33 cellular contexts compared by ENCODE assay signal in the genomic region with DNA sequence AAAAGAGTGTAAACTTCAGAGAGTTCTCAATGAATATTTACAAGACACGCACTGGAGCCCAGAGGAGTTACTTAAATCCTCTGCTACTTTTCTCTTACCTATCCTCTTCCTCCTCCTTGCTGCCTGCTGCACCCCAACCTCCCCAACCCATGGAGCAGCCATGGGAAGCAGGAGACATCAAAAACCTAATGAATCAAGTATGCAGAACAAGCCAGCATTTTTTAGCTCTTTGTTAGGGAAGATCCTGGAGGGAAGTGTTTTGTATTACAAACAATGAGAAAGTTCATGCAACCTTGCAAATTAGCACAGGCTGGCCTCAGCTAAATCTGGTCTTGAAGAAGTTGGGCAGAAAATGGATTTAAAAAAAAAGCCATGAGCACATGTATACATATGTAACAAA.
"Had no signal": no experiment of that assay in that cellular context is flagged by ENCODE, and none has a peak within 500 bp of the region (broad histone marks: within the 10 kb centered on the region; RNA-seq: fewer than 3 reads in every experiment).

No MANE protein-coding gene starts in this region.

- H3K4me1 Mint-ChIP-seq: activated naive CD4-positive, alpha-beta T cell treated with anti-CD3 and anti-CD28 coated beads, Interleukin-2, amount 10 ng/mL, durations not matched to agents 7 days and 5 days; activated naive CD8-positive, alpha-beta T cell treated with anti-CD3 and anti-CD28 coated beads, Interleukin-2, amount 10 ng/mL, durations not matched to agents 7 days and 5 days; immature natural killer cell; mesothelial cell of epicardium; naive B cell had no signal

- H3K9ac ChIP-seq: parathyroid adenoma had no signal

- H3K4me3 Mint-ChIP-seq: activated CD4-positive, alpha-beta memory T cell treated with anti-CD3 and anti-CD28 coated beads for 36 hours; activated naive CD4-positive, alpha-beta T cell treated with anti-CD3 and anti-CD28 coated beads, Interleukin-2, amount 10 ng/mL, durations not matched to agents 7 days and 5 days; activated naive CD8-positive, alpha-beta T cell treated with anti-CD3 and anti-CD28 coated beads, Interleukin-2, amount 10 ng/mL, durations not matched to agents 7 days and 5 days; activated T-helper 1 cell treated with anti-CD3 and anti-CD28 coated beads, Interleukin-12 subunit alpha, Interleukin-12 subunit beta, Interleukin-2, Interleukin-4 antibody, amounts not matched to agents 30 ng/mL and 10 ng/mL and 1 ng/mL, durations not matched to agents 14 hours and 24 hours and 36 hours; immature natural killer cell; mesothelial cell of epicardium; naive B cell; T-helper 1 cell treated with Interleukin-12 subunit alpha and Interleukin-12 subunit beta and Interleukin-4 antibody, amounts not matched to agents 30 μg/mL and 1 μg/mL, for 36 hours had no signal

- H3K79me2 ChIP-seq: parathyroid adenoma had no signal

- H3K9me3 ChIP-seq: psoas muscle, right atrium auricular region, suprapubic skin, tibial artery had no signal

- H3K4me1 ChIP-seq: heart left ventricle, parathyroid adenoma, psoas muscle, right atrium auricular region, suprapubic skin, tibial artery had no signal

- H3K4me2 ChIP-seq: smooth muscle cell had no signal

- H3K36me3 Mint-ChIP-seq: activated CD4-positive, alpha-beta memory T cell treated with anti-CD3 and anti-CD28 coated beads for 36 hours; activated naive CD4-positive, alpha-beta T cell treated with anti-CD3 and anti-CD28 coated beads, Interleukin-2, amount 10 ng/mL, durations not matched to agents 7 days and 5 days; activated naive CD8-positive, alpha-beta T cell treated with anti-CD3 and anti-CD28 coated beads, Interleukin-2, amount 10 ng/mL, durations not matched to agents 7 days and 5 days; immature natural killer cell; mesothelial cell of epicardium; naive B cell had no signal

- H3K27me3 Mint-ChIP-seq: activated naive CD4-positive, alpha-beta T cell treated with anti-CD3 and anti-CD28 coated beads, Interleukin-2, amount 10 ng/mL, durations not matched to agents 7 days and 5 days; activated naive CD8-positive, alpha-beta T cell treated with anti-CD3 and anti-CD28 coated beads, Interleukin-2, amount 10 ng/mL, durations not matched to agents 7 days and 5 days had no signal

- H3K27ac ChIP-seq: brain microvascular endothelial cell, heart left ventricle, parathyroid adenoma, psoas muscle, right atrium auricular region, suprapubic skin, tibial artery, VCaP had no signal

- H3K4me3 ChIP-seq: heart left ventricle, psoas muscle, right atrium auricular region, smooth muscle cell, suprapubic skin, tibial artery had no signal

- H3K36me3 ChIP-seq: brain microvascular endothelial cell, heart left ventricle, right atrium auricular region, suprapubic skin, tibial artery had no signal

- H3K27me3 ChIP-seq: brain microvascular endothelial cell, heart left ventricle, right atrium auricular region, suprapubic skin, tibial artery had no signal

- H3K27ac Mint-ChIP-seq: activated CD4-positive, alpha-beta memory T cell treated with anti-CD3 and anti-CD28 coated beads for 36 hours; activated naive CD4-positive, alpha-beta T cell treated with anti-CD3 and anti-CD28 coated beads, Interleukin-2, amount 10 ng/mL, durations not matched to agents 7 days and 5 days; activated naive CD8-positive, alpha-beta T cell treated with anti-CD3 and anti-CD28 coated beads, Interleukin-2, amount 10 ng/mL, durations not matched to agents 7 days and 5 days; activated T-helper 1 cell treated with anti-CD3 and anti-CD28 coated beads, Interleukin-12 subunit alpha, Interleukin-12 subunit beta, Interleukin-2, Interleukin-4 antibody, amounts not matched to agents 30 ng/mL and 10 ng/mL and 1 ng/mL, durations not matched to agents 14 hours and 24 hours and 36 hours; immature natural killer cell; mesothelial cell of epicardium; naive B cell; T-helper 1 cell treated with Interleukin-12 subunit alpha and Interleukin-12 subunit beta and Interleukin-4 antibody, amounts not matched to agents 30 μg/mL and 1 μg/mL, for 36 hours had no signal

- H3K9me3 Mint-ChIP-seq: activated CD4-positive, alpha-beta memory T cell treated with anti-CD3 and anti-CD28 coated beads for 36 hours; activated naive CD4-positive, alpha-beta T cell treated with anti-CD3 and anti-CD28 coated beads, Interleukin-2, amount 10 ng/mL, durations not matched to agents 7 days and 5 days; activated T-helper 1 cell treated with anti-CD3 and anti-CD28 coated beads, Interleukin-12 subunit alpha, Interleukin-12 subunit beta, Interleukin-2, Interleukin-4 antibody, amounts not matched to agents 30 ng/mL and 10 ng/mL and 1 ng/mL, durations not matched to agents 14 hours and 24 hours and 36 hours; immature natural killer cell; mesothelial cell of epicardium; T-helper 1 cell treated with Interleukin-12 subunit alpha and Interleukin-12 subunit beta and Interleukin-4 antibody, amounts not matched to agents 30 μg/mL and 1 μg/mL, for 36 hours had no signal

- DNase-seq: activated CD4-positive, alpha-beta memory T cell treated with anti-CD3 and anti-CD28 coated beads for 36 hours; activated CD4-positive, alpha-beta T cell treated with anti-CD3 and anti-CD28 coated beads for 48 hours; activated CD8-positive, alpha-beta memory T cell treated with anti-CD3 and anti-CD28 coated beads, Interleukin-2, amount 50 U/mL, for 4 hours; activated gamma-delta T cell; activated naive CD4-positive, alpha-beta T cell treated with anti-CD3 and anti-CD28 coated beads, Interleukin-2, amount 10 ng/mL, durations not matched to agents 7 days and 5 days; activated naive CD8-positive, alpha-beta T cell treated with anti-CD3 and anti-CD28 coated beads, Interleukin-2, amount 10 ng/mL, durations not matched to agents 7 days and 5 days; activated T-cell treated with anti-CD3 and anti-CD28 coated beads, Interleukin-2, amount 50 U/mL, for 1 hour; brain microvascular endothelial cell; cortex of kidney; foreskin fibroblast; heart left ventricle; hypothalamus; immature natural killer cell; kidney; left colon; naive B cell; nucleus accumbens; psoas muscle; stimulated activated CD4-positive, alpha-beta T cell treated with anti-CD3 and anti-CD28 coated beads, Interleukin-1b, Interleukin-23, amount 100 ng/mL, for 48 hours; stimulated activated naive CD4-positive, alpha-beta T cell; SW 1271; T-helper 9 cell; tibial artery had no signal

- ATAC-seq: activated CD4-positive, CD25-positive, alpha-beta regulatory T cell treated with anti-CD3 and anti-CD28 coated beads, Interleukin-2, amount 50 U/mL, for 24 hours; esophagus mucosa; heart left ventricle; left colon; psoas muscle had no signal
